17 cellular contexts compared by ENCODE assay signal in the genomic region with DNA sequence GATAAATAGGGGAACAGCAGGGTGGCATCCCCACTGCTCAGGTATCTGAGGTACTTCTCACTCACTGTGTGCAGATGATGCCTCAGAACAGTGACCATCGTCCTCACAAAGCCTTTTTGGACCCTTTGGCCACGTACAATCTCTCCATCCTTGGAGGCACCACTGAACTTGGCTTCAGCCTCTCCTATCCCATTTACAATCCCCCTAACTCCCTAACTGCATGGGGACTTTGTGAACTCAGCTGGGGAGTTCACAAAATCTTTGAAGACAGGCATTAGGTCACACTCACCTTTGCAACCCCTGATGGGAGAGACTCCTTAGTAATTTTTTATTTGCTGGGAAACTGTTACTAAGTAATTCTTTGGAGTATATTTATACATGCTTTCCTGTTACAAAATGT.
"Had no signal": no experiment of that assay in that cellular context is flagged by ENCODE, and none has a peak within 500 bp of the region (broad histone marks: within the 10 kb centered on the region; RNA-seq: fewer than 3 reads in every experiment).

No MANE protein-coding gene starts in this region.

- H3K27ac ChIP-seq: epithelial cell of prostate, esophagus squamous epithelium, neutrophil, uterus had no signal

- DNase-seq: cerebellar nuclear complex; effector memory CD8-positive, alpha-beta T cell; esophagus squamous epithelium; foreskin fibroblast; heart left ventricle; hippocampal formation; kidney glomerular epithelial cell; naive thymus-derived CD4-positive, alpha-beta T cell; stimulated activated CD4-positive, alpha-beta T cell treated with anti-CD3 and anti-CD28 coated beads, Interleukin-2, amount 100 ng/mL, for 48 hours; stimulated activated naive CD4-positive, alpha-beta T cell treated with Interleukin-2 at 50 U/mL for 16 hours; trophoblast cell; uterus had no signal

- H3K36me3 ChIP-seq: esophagus squamous epithelium, heart left ventricle, neutrophil, uterus had no signal

- H3K4me3 ChIP-seq: esophagus squamous epithelium, smooth muscle cell, uterus had no signal

- H3K27me3 ChIP-seq: esophagus squamous epithelium, heart left ventricle, neutrophil, uterus had no signal

- H3K9me3 Mint-ChIP-seq: dendritic cell treated with granulocyte-macrophage colony-stimulating factor and Interleukin-4, amounts not matched to agents 40 ng/mL and 50 ng/mL, for 4 days; effector memory CD8-positive, alpha-beta T cell had no signal

- H3K4me3 Mint-ChIP-seq: dendritic cell treated with granulocyte-macrophage colony-stimulating factor and Interleukin-4, amounts not matched to agents 40 ng/mL and 50 ng/mL, for 4 days; effector memory CD8-positive, alpha-beta T cell; naive thymus-derived CD4-positive, alpha-beta T cell had no signal

- ATAC-seq: effector memory CD8-positive, alpha-beta T cell; heart left ventricle; left lobe of liver; naive thymus-derived CD4-positive, alpha-beta T cell had no signal

- H3K9me3 ChIP-seq: esophagus squamous epithelium, heart left ventricle, neutrophil, uterus had no signal

- H3K27ac Mint-ChIP-seq: dendritic cell treated with granulocyte-macrophage colony-stimulating factor and Interleukin-4, amounts not matched to agents 40 ng/mL and 50 ng/mL, for 4 days; effector memory CD8-positive, alpha-beta T cell; naive thymus-derived CD4-positive, alpha-beta T cell had no signal

- H3K4me2 ChIP-seq: smooth muscle cell had no signal

- H3K27me3 Mint-ChIP-seq: dendritic cell treated with granulocyte-macrophage colony-stimulating factor and Interleukin-4, amounts not matched to agents 40 ng/mL and 50 ng/mL, for 4 days had no signal
